Comparison of ENCODE assay signal across 16 cellular contexts in genomic region chr19:47891923-47892666, GRCh38. TPM values are rescaled to one million over a fixed set of nuclear protein-coding genes. Genes with fewer than 3 reads are reported as not detected.
DNase-seq lines count a peak whose midpoint lies in the region; ATAC-seq and TF ChIP-seq lines count a peak whose summit lies in the region.
"Had no signal": no experiment of that assay in that cellular context is flagged by ENCODE, and none has a peak within 500 bp of the region (broad histone marks: within the 10 kb centered on the region; RNA-seq: fewer than 3 reads in every experiment).

No MANE protein-coding gene starts in this region.

- peak overlapping the region; percentile 91 for H3K27ac Mint-ChIP-seq in endothelial cell (ENCODE audit: unreplicated experiment)
- H3K27ac Mint-ChIP-seq: CD8-positive, alpha-beta T cell; stimulated activated naive CD8-positive, alpha-beta T cell treated with anti-CD3 and anti-CD28 coated beads, Interleukin-15, amount 100 ng/mL, for 72 hours had no signal

- H3K4me1 Mint-ChIP-seq in endothelial cell (ENCODE audit: unreplicated experiment), result peaks cover 12% of the 10 kb centered on the region
- H3K4me1 Mint-ChIP-seq: neural crest cell; stimulated activated naive CD8-positive, alpha-beta T cell treated with anti-CD3 and anti-CD28 coated beads, Interleukin-15, amount 100 ng/mL, for 72 hours had no signal

- H3K27ac ChIP-seq in 22Rv1, result peak overlapping the region; percentile 53
- H3K27ac ChIP-seq: heart right ventricle, left ventricle myocardium inferior had no signal

- peaks cover 4% of the 10 kb centered on the region for H3K36me3 Mint-ChIP-seq in endothelial cell (ENCODE audit: low read depth, unreplicated experiment)
- H3K36me3 Mint-ChIP-seq: CD8-positive, alpha-beta T cell had no signal

- no peak for ATAC-seq in GM21825 (IDR thresholded peaks at IDR 0.05; ENCODE audit: unreplicated experiment)
- ATAC-seq: CD8-positive, alpha-beta T cell; heart right ventricle; stimulated activated naive CD8-positive, alpha-beta T cell treated with anti-CD3 and anti-CD28 coated beads, Interleukin-15, amount 100 ng/mL, for 72 hours had no signal

- DNase-seq in NCI-H226 (peak; percentile 45), endothelial cell (ENCODE audit: low spot score) (peak; percentile 13), mucosa of gallbladder (ENCODE audit: low spot score) (peak; percentile 16), G401 (ENCODE audit: low spot score) (no peak), NOMO-1 treated with dmso at 0.1 percent for 144 hours (lab: John Stamatoyannopoulos, UW; ENCODE audit: unreplicated experiment) (no peak)
- no peak for DNase-seq in activated CD8-positive, alpha-beta memory T cell treated with anti-CD3 and anti-CD28 coated beads for 24 hours
- DNase-seq: CD8-positive, alpha-beta T cell; central memory CD4-positive, alpha-beta T cell; heart right ventricle; left ventricle myocardium inferior; NCI-H2107; stimulated activated naive CD8-positive, alpha-beta T cell treated with anti-CD3 and anti-CD28 coated beads, Interleukin-15, amount 100 ng/mL, for 72 hours had no signal

- no peaks in the 10 kb centered on the region for H3K27me3 Mint-ChIP-seq in endothelial cell (ENCODE audit: unreplicated experiment)
- H3K27me3 Mint-ChIP-seq: stimulated activated naive CD8-positive, alpha-beta T cell treated with anti-CD3 and anti-CD28 coated beads, Interleukin-15, amount 100 ng/mL, for 72 hours had no signal

- H3K4me3 Mint-ChIP-seq in endothelial cell (ENCODE audit: unreplicated experiment), result peak overlapping the region; percentile 44
- H3K4me3 Mint-ChIP-seq: CD8-positive, alpha-beta T cell; neural crest cell; stimulated activated naive CD8-positive, alpha-beta T cell treated with anti-CD3 and anti-CD28 coated beads, Interleukin-15, amount 100 ng/mL, for 72 hours had no signal

- no peak for TF ChIP-seq CTCF in 22Rv1 (IDR thresholded peaks at IDR 0.05)
- TF ChIP-seq CTCF in endothelial cell (IDR thresholded peaks at IDR 0.05; ENCODE audit: unreplicated experiment), result no peak

- no peaks in the 10 kb centered on the region for H3K9me3 Mint-ChIP-seq in endothelial cell (ENCODE audit: unreplicated experiment)
- H3K9me3 Mint-ChIP-seq: CD8-positive, alpha-beta T cell had no signal

- in situ Hi-C loops in G401 (cut with HindIII; ENCODE audit: low sequenced_read_pairs), result no loop called here

RNA-seq across cellular contexts. Expression of gene SULT2A1, which starts 6.0 kb away (rescaled TPM):
- total RNA-seq in endothelial cell (ENCODE audit: unreplicated experiment) (not detected), mucosa of gallbladder (0.46 TPM)
- total RNA-seq in G401 (2014; rRNA removed; shearing (Covaris generic)), result not detected in 2 replicates
- total RNA-seq: CD8-positive, alpha-beta T cell; heart right ventricle; left ventricle myocardium inferior; neural crest cell; skeletal muscle tissue had no signal

RNA-seq across cellular contexts. Expression of gene TPRX2, which starts 33.1 kb away (rescaled TPM):
- total RNA-seq in endothelial cell (ENCODE audit: unreplicated experiment) (not detected), mucosa of gallbladder (not detected)
- total RNA-seq in G401 (2014; rRNA removed; shearing (Covaris generic)), result not detected in 2 replicates
- total RNA-seq: CD8-positive, alpha-beta T cell; heart right ventricle; left ventricle myocardium inferior; neural crest cell; skeletal muscle tissue had no signal

Comparison
In these comparisons a context has a peak if more than half of its experiments do, and no peak if none do; other contexts are left out.
1. DNase-seq: peak in NCI-H226 (single experiment), endothelial cell (single experiment) and mucosa of gallbladder (single experiment); none in G401 (single experiment), NOMO-1 treated with dmso at 0.1 percent for 144 hours (single experiment) and activated CD8-positive, alpha-beta memory T cell treated with anti-CD3 and anti-CD28 coated beads for 24 hours (single experiment).